Comparison of ENCODE assay signal across 8 cellular contexts in genomic region chr3:111978833-111979688, GRCh38. TPM values are rescaled to one million over a fixed set of nuclear protein-coding genes. Genes with fewer than 3 reads are reported as not detected.
DNase-seq lines count a peak whose midpoint lies in the region; FAIRE-seq and TF ChIP-seq lines count a peak whose summit lies in the region.

Gene ABHD10, plus strand, starts transcription at chr3:111979026. Its CDS starts 36 bp downstream, at chr3:111979062.

- peaks cover 39% of the 10 kb centered on the region for H4K20me1 ChIP-seq in Loucy (ENCODE audit: insufficient read depth, low read length, poor library complexity, severe bottlenecking)

- H3K9me3 ChIP-seq in Loucy (ENCODE audit: insufficient read depth, low read depth, low read length), result no peaks in the 10 kb centered on the region
- no peaks in the 10 kb centered on the region for H3K9me3 ChIP-seq in stomach smooth muscle (ENCODE audit: control insufficient read depth in 2 of 2, low read length in 2 of 2)

- H3K4me2 ChIP-seq in Loucy (ENCODE audit: low read depth, low read length, poor library complexity, severe bottlenecking), result peak within 1 kb of the TSS; percentile 75

- H3K4me3 ChIP-seq in Loucy (ENCODE audit: low read length, poor library complexity, severe bottlenecking) (peak within 1 kb of the TSS; percentile 86), foreskin fibroblast (ENCODE audit: low read depth in 1 of 2, low read length in 2 of 2) (peak within 1 kb of the TSS; percentile 85 to 91), stomach smooth muscle (ENCODE audit: low read length in 2 of 2) (peak within 1 kb of the TSS; percentile 89 to 90)

- no peaks in the 10 kb centered on the region for H3K9me2 ChIP-seq in Loucy (replicated peaks; ENCODE audit: low read depth, low read length)

- H3K27ac ChIP-seq in stomach smooth muscle (ENCODE audit: low read length), result peak within 1 kb of the TSS; percentile 53

- peak within 1 kb of the TSS; percentile 93 for H3K4me3 Mint-ChIP-seq in neural crest cell

- no peak for TF ChIP-seq CTCF in Loucy (conservative IDR thresholded peaks at IDR 0.05; ENCODE audit: low read length)
- no peak for TF ChIP-seq CTCF in foreskin fibroblast (IDR thresholded peaks at IDR 0.05; ENCODE audit: low read depth, low read length)
- no peak for TF ChIP-seq CTCF in neural crest cell (conservative IDR thresholded peaks at IDR 0.05)

- FAIRE-seq in H54 (lab: Jason Lieb, UNC), result peak; percentile 100

- H2AFZ ChIP-seq in Loucy (ENCODE audit: low read length), result peak within 1 kb of the TSS; percentile 95

- no peaks in the 10 kb centered on the region for H3K36me3 Mint-ChIP-seq in neural crest cell (ENCODE audit: low read depth)

- no peaks in the 10 kb centered on the region for H3K27me3 Mint-ChIP-seq in neural crest cell (ENCODE audit: low read depth)

- TF ChIP-seq POLR2A in H54 (IDR thresholded peaks at IDR 0.05; ENCODE audit: low read depth, low read length), result peak; percentile 98

- peak; percentile 98 for DNase-seq in ELF-1 (ENCODE audit: low read depth, low spot score)
- DNase-seq in H54 (ENCODE audit: insufficient read length, low spot score), result peak; percentile 66
- DNase-seq in SIG-M5 (lab: John Stamatoyannopoulos, UW), result peak; percentile 79
- peak; percentile 88 for DNase-seq in activated gamma-delta T cell (lab: John Stamatoyannopoulos, UW)
- peak; percentile 97 to 99 for DNase-seq in foreskin fibroblast
- peak; percentile 94 for DNase-seq in neural crest cell (ENCODE audit: low read depth, low spot score)

- H3K79me2 ChIP-seq in Loucy (ENCODE audit: insufficient read depth, low read length), result peaks cover 52% of the 10 kb centered on the region

- H3K4me1 ChIP-seq in Loucy (ENCODE audit: insufficient read depth, low read length, poor library complexity, severe bottlenecking) (peaks cover 48% of the 10 kb centered on the region), stomach smooth muscle (ENCODE audit: control insufficient read depth, insufficient read depth, low read length) (peaks cover 5% of the 10 kb centered on the region)

- peak within 1 kb of the TSS; percentile 87 for H3K27ac Mint-ChIP-seq in neural crest cell (ENCODE audit: unreplicated experiment)

- H3K4me1 Mint-ChIP-seq in neural crest cell, result peaks cover 40% of the 10 kb centered on the region

- H3K27me3 ChIP-seq in Loucy (ENCODE audit: insufficient read depth, low read length, poor library complexity, severe bottlenecking) (no peaks in the 10 kb centered on the region), stomach smooth muscle (ENCODE audit: control insufficient read depth in 1 of 2, insufficient read depth in 2 of 2, low read length in 2 of 2) (no peaks in the 10 kb centered on the region)

- H3K36me3 ChIP-seq in Loucy (ENCODE audit: insufficient read depth, low read length) (no peaks in the 10 kb centered on the region), stomach smooth muscle (ENCODE audit: control insufficient read depth in 2 of 2, insufficient read depth in 2 of 2, low read length in 2 of 2) (peaks cover 0 to 3% of the 10 kb centered on the region in 2 donors)

- H3K9me3 Mint-ChIP-seq in neural crest cell, result no peaks in the 10 kb centered on the region

- H3K9ac ChIP-seq in Loucy (ENCODE audit: low read depth, low read length, poor library complexity, severe bottlenecking) (peak within 1 kb of the TSS; percentile 85), stomach smooth muscle (ENCODE audit: low read length in 2 of 2) (peak within 1 kb of the TSS; percentile 72 to 81)

- no peaks in the 10 kb centered on the region for H3F3A ChIP-seq in Loucy (ENCODE audit: low read depth)

RNA-seq across cellular contexts. Expression of gene ABHD10, which starts in this region (rescaled TPM):
- total RNA-seq in neural crest cell, result 52.7 and 55.6 TPM in 2 replicates

Comparison
In these comparisons a context has a peak if more than half of its experiments do, and no peak if none do; other contexts are left out.
1. Peak in every context shown above with its lines: DNase-seq, H3K4me3 ChIP-seq and H3K27ac ChIP-seq.